ENCODE assay signal across 8 cellular contexts in genomic region chr15:40845036-40845435, GRCh38. TPM values are rescaled to one million over a fixed set of nuclear protein-coding genes. Genes with fewer than 3 reads are reported as not detected.
A peak's percentile ranks its signal among the peaks of the same experiment; 100 is the strongest.
DNase-seq lines count a peak whose midpoint lies in the region; ATAC-seq and TF ChIP-seq lines count a peak whose summit lies in the region.

No MANE protein-coding gene starts in this region.

- H3K4me1 ChIP-seq in iPS-15b (ENCODE audit: control insufficient read depth, insufficient read depth, low read length) (peaks cover 24% of the 10 kb centered on the region), BE2C (peaks cover 4% of the 10 kb centered on the region)

- H3K36me3 ChIP-seq in iPS-15b (ENCODE audit: control insufficient read depth, insufficient read depth, low read length) (peaks cover 9% of the 10 kb centered on the region), BE2C (no peaks in the 10 kb centered on the region)

- no peaks in the 10 kb centered on the region for H3K9me3 Mint-ChIP-seq in stimulated activated effector memory CD8-positive, alpha-beta T cell treated with anti-CD3 and anti-CD28 coated beads, Interleukin-12 subunit alpha, Interleukin-12 subunit beta, amount 100 ng/mL, for 72 hours

- peak overlapping the region; percentile 81 for H3K4me3 Mint-ChIP-seq in stimulated activated effector memory CD8-positive, alpha-beta T cell treated with anti-CD3 and anti-CD28 coated beads, Interleukin-12 subunit alpha, Interleukin-12 subunit beta, amount 100 ng/mL, for 72 hours

- peak overlapping the region; percentile 90 for H3K27ac ChIP-seq in VCaP

- peak overlapping the region; percentile 76 for H3K9ac ChIP-seq in iPS-15b (ENCODE audit: low read depth, low read length)

- no peaks in the 10 kb centered on the region for H3K9me3 ChIP-seq in iPS-15b (ENCODE audit: control insufficient read depth, insufficient read depth, low read length)
- H3K9me3 ChIP-seq in BE2C, result no peaks in the 10 kb centered on the region

- peaks cover 18% of the 10 kb centered on the region for H3K4me1 Mint-ChIP-seq in stimulated activated effector memory CD8-positive, alpha-beta T cell treated with anti-CD3 and anti-CD28 coated beads, Interleukin-12 subunit alpha, Interleukin-12 subunit beta, amount 100 ng/mL, for 72 hours

- no peak for ATAC-seq in stimulated activated effector memory CD8-positive, alpha-beta T cell treated with anti-CD3 and anti-CD28 coated beads, Interleukin-12 subunit alpha, Interleukin-12 subunit beta, amount 100 ng/mL, for 72 hours

- H3K27me3 ChIP-seq in iPS-15b (ENCODE audit: control insufficient read depth, insufficient read depth, low read length), result peaks cover 5% of the 10 kb centered on the region
- peaks cover 22% of the 10 kb centered on the region for H3K27me3 ChIP-seq in BE2C

- no peak for TF ChIP-seq CTCF in VCaP (conservative IDR thresholded peaks at IDR 0.05)
- TF ChIP-seq CTCF in BE2C (IDR thresholded peaks at IDR 0.05; ENCODE audit: low read depth, low read length), result no peak

- H3K36me3 Mint-ChIP-seq in stimulated activated effector memory CD8-positive, alpha-beta T cell treated with anti-CD3 and anti-CD28 coated beads, Interleukin-12 subunit alpha, Interleukin-12 subunit beta, amount 100 ng/mL, for 72 hours, result peaks cover 12% of the 10 kb centered on the region

- peak overlapping the region; percentile 97 for H3K4me3 ChIP-seq in iPS-15b (ENCODE audit: low read depth, low read length)
- H3K4me3 ChIP-seq in BE2C (ENCODE audit: low read depth, low read length), result no peak overlapping the region

- peak overlapping the region; percentile 45 for H3K27ac Mint-ChIP-seq in stimulated activated effector memory CD8-positive, alpha-beta T cell treated with anti-CD3 and anti-CD28 coated beads, Interleukin-12 subunit alpha, Interleukin-12 subunit beta, amount 100 ng/mL, for 72 hours

- DNase-seq in DMS53 (lab: John Stamatoyannopoulos, UW) (peak; percentile 41), DMS53 treated with DMSO at 0.1 percent for 48 hours (lab: John Stamatoyannopoulos, UW; ENCODE audit: unreplicated experiment) (no peak), nucleus accumbens (lab: John Stamatoyannopoulos, UW) (no peak), iPS-NIHi11 (ENCODE audit: low spot score) (no peak), BE2C (no peak)
- no peak for DNase-seq in stimulated activated effector memory CD8-positive, alpha-beta T cell treated with anti-CD3 and anti-CD28 coated beads, Interleukin-12 subunit alpha, Interleukin-12 subunit beta, amount 100 ng/mL, for 72 hours (ENCODE audit: low spot score in 2 of 2)

RNA-seq across cellular contexts. Expression of gene SPINT1, which starts 1.2 kb away (rescaled TPM):
- 0.69 TPM for polyA plus RNA-seq in BE2C (2012; ENCODE audit: insufficient read depth, insufficient read length, low read depth)

RNA-seq across cellular contexts. Expression of gene PPP1R14D, which starts 16.5 kb away (rescaled TPM):
- not detected for polyA plus RNA-seq in BE2C (2012; ENCODE audit: insufficient read depth, insufficient read length, low read depth)

RNA-seq across cellular contexts. Expression of gene RHOV, which starts 29.0 kb away (rescaled TPM):
- polyA plus RNA-seq in BE2C (2012; ENCODE audit: insufficient read depth, insufficient read length, low read depth), result 0.34 TPM

RNA-seq across cellular contexts. Expression of gene DNAJC17, which starts 37.8 kb away (rescaled TPM):
- polyA plus RNA-seq in BE2C (2012; ENCODE audit: insufficient read depth, insufficient read length, low read depth), result 63.6 TPM

RNA-seq across cellular contexts. Expression of gene ZFYVE19, which starts 38.1 kb away (rescaled TPM):
- polyA plus RNA-seq in BE2C (2012; ENCODE audit: insufficient read depth, insufficient read length, low read depth), result 9.9 TPM
